11 cellular contexts compared by ENCODE assay signal in genomic region chr15:85404922-85405293, GRCh38. TPM values are rescaled to one million over a fixed set of nuclear protein-coding genes. Genes with fewer than 3 reads are reported as not detected.
A peak's percentile ranks its signal among the peaks of the same experiment; 100 is the strongest.
DNase-seq lines count a peak whose midpoint lies in the region; ATAC-seq and TF ChIP-seq lines count a peak whose summit lies in the region.
"Had no signal": no experiment of that assay in that cellular context is flagged by ENCODE, and none has a peak within 500 bp of the region (broad histone marks: within the 10 kb centered on the region; RNA-seq: fewer than 3 reads in every experiment).

No MANE protein-coding gene starts in this region.

- no peaks in the 10 kb centered on the region for H3K9me3 ChIP-seq in Caco-2
- peaks cover 0 to 7% of the 10 kb centered on the region in 2 donors for H3K9me3 ChIP-seq in neuronal stem cell (replicated peaks in 1 of 2; ENCODE audit: control insufficient read depth in 2 of 2, insufficient read depth in 1 of 2, low read depth in 1 of 2, low read length in 2 of 2)

- peaks cover 24% of the 10 kb centered on the region for H3K4me1 Mint-ChIP-seq in Caco-2 (ENCODE audit: low read depth, unreplicated experiment)

- no peaks in the 10 kb centered on the region for H3K36me3 ChIP-seq in Caco-2 (ENCODE audit: control insufficient read depth, insufficient read depth, low read length)
- H3K36me3 ChIP-seq in neuronal stem cell (replicated peaks in 1 of 2; ENCODE audit: control insufficient read depth in 2 of 2, insufficient read depth in 2 of 2, low read length in 2 of 2): no peaks in the 10 kb centered on the region

- no peak for TF ChIP-seq CTCF in Caco-2 (IDR thresholded peaks at IDR 0.05; ENCODE audit: insufficient read depth in 1 of 2, low read depth in 1 of 2, low read length in 1 of 2, severe bottlenecking in 1 of 2, unreplicated experiment in 1 of 2)

- no peaks in the 10 kb centered on the region for H3K36me3 Mint-ChIP-seq in Caco-2 (ENCODE audit: insufficient read depth, unreplicated experiment)

- no peak overlapping the region for H3K4me2 ChIP-seq in neuronal stem cell (ENCODE audit: insufficient read depth, low read length, poor library complexity, severe bottlenecking)

- no peak overlapping the region for H2BK120ac ChIP-seq in neuronal stem cell (ENCODE audit: low read depth, low read length)

- no CpG with 5 or more reads among the region's 2 CpGs for WGBS in neuronal stem cell (ENCODE audit: extremely low coverage in 2 of 2, insufficient read length in 2 of 2, insufficient replicate concordance in 1 of 2), 2 donors

- H2BK12ac ChIP-seq in neuronal stem cell (ENCODE audit: low read length): no peak overlapping the region

- ATAC-seq in GM21786 (IDR thresholded peaks at IDR 0.05; ENCODE audit: unreplicated experiment): no peak
- ATAC-seq in HG03457 (IDR thresholded peaks at IDR 0.05; ENCODE audit: unreplicated experiment): no peak
- no peak for ATAC-seq in HG03378 (IDR thresholded peaks at IDR 0.05; ENCODE audit: unreplicated experiment)

- no peak overlapping the region for H4K8ac ChIP-seq in neuronal stem cell (ENCODE audit: low read depth, low read length)

- H3K27ac ChIP-seq in neuronal stem cell (replicated peaks; ENCODE audit: low read length): no peak overlapping the region

- H3K4me3 ChIP-seq in Caco-2 (ENCODE audit: low read depth, low read length) (no peak overlapping the region), neuronal stem cell (ENCODE audit: low read length in 2 of 2) (no peak overlapping the region)

- H2AK5ac ChIP-seq in neuronal stem cell (ENCODE audit: low read depth, low read length): no peak overlapping the region

- no peak for DNase-seq in Caco-2
- peak; percentile 30 for DNase-seq in NAMALWA (ENCODE audit: low spot score)
- peak; percentile 89 for DNase-seq in dermis blood vessel endothelial cell
- peak; percentile 27 for DNase-seq in neuronal stem cell (ENCODE audit: low spot score)
- no peak for DNase-seq in NCI-H1092 treated with DMSO at 0.1 percent for 48 hours (lab: John Stamatoyannopoulos, UW)
- DNase-seq: aorta, NCI-H2081 treated with DMSO at 0.1 percent for 48 hours, T1000 had no signal

- BruUV-seq in Caco-2 (replicated peaks; lab: Mats Ljungman, UMichigan): no TSS peak

- H4K91ac ChIP-seq in neuronal stem cell (ENCODE audit: low read depth, low read length, poor library complexity): no peak overlapping the region

- H3K27ac Mint-ChIP-seq in Caco-2 (ENCODE audit: unreplicated experiment): peak overlapping the region; percentile 42

- CTCF ChIA-PET in Caco-2 (lab: Charles Lee): interaction anchor here (0.9 kb wide), 1 partner anchor 39 kb away, joined by 3 read pairs; no protein-coding TSS in a partner anchor

- H3K27me3 Mint-ChIP-seq in Caco-2 (ENCODE audit: insufficient read depth, unreplicated experiment): no peaks in the 10 kb centered on the region

- H3K27me3 ChIP-seq in Caco-2 (replicated peaks; ENCODE audit: control insufficient read depth, insufficient read depth, low read length) (no peaks in the 10 kb centered on the region), neuronal stem cell (ENCODE audit: control insufficient read depth in 3 of 3, insufficient read depth in 3 of 3, low read depth in 1 of 3, low read length in 3 of 3) (no peaks in the 10 kb centered on the region)

- H3K9ac ChIP-seq in neuronal stem cell (ENCODE audit: low read depth, low read length, poor library complexity): no peak overlapping the region

- H3K79me1 ChIP-seq in neuronal stem cell (ENCODE audit: low read depth, low read length): peaks cover 3% of the 10 kb centered on the region

- no peak overlapping the region for H3K4me3 Mint-ChIP-seq in Caco-2 (ENCODE audit: unreplicated experiment)

- H2BK5ac ChIP-seq in neuronal stem cell (ENCODE audit: low read length): no peak overlapping the region

- no peak overlapping the region for H2AFZ ChIP-seq in neuronal stem cell (ENCODE audit: low read length)

- H2BK15ac ChIP-seq in neuronal stem cell (ENCODE audit: low read length): no peak overlapping the region

- no peak overlapping the region for H3K18ac ChIP-seq in neuronal stem cell (ENCODE audit: low read length)

- intact Hi-C loops in Caco-2 (cut with micrococcal nuclease; ENCODE audit: unreplicated experiment): no loop called here

- H3K4ac ChIP-seq in neuronal stem cell (ENCODE audit: low read length): no peak overlapping the region

- H3K14ac ChIP-seq in neuronal stem cell (ENCODE audit: low read length): no peak overlapping the region

- H3K23ac ChIP-seq in neuronal stem cell (ENCODE audit: low read depth, low read length, poor library complexity): no peak overlapping the region

- H3K4me1 ChIP-seq in Caco-2 (peaks cover 17% of the 10 kb centered on the region), neuronal stem cell (ENCODE audit: control insufficient read depth in 2 of 2, insufficient read depth in 1 of 2, low read depth in 1 of 2, low read length in 2 of 2) (peaks cover 10 to 20% of the 10 kb centered on the region in 2 donors)

- H3K9me3 Mint-ChIP-seq in Caco-2 (ENCODE audit: unreplicated experiment): no peaks in the 10 kb centered on the region

- POLR2A ChIA-PET in Caco-2 (lab: Charles Lee): interaction anchor here (0.5 to 1.8 kb wide), 2 partner anchors 11 to 25 kb away, joined by 3 to 10 read pairs; partner anchors contain the start of gene AKAP13

RNA-seq across cellular contexts. Expression of gene AKAP13, which starts 24.5 kb away (rescaled TPM):
- total RNA-seq in Caco-2 (2022) (48.3 and 49.6 TPM in 2 replicates), dermis blood vessel endothelial cell (77.4 and 87.0 TPM in 2 replicates)
- polyA plus RNA-seq in neuronal stem cell (2013, experiment 1 of 2): 13.1 TPM
- polyA plus RNA-seq in neuronal stem cell (2013, experiment 2 of 2): 13.0 TPM

Comparison
In these comparisons a context has a peak if more than half of its experiments do, and no peak if none do; other contexts are left out.
1. DNase-seq: peak in NAMALWA (single experiment), dermis blood vessel endothelial cell (single experiment) and neuronal stem cell (single experiment); none in Caco-2 (0 of 2) and NCI-H1092 treated with DMSO at 0.1 percent for 48 hours (single experiment).